8 cellular contexts compared by ENCODE assay signal in the genomic region with DNA sequence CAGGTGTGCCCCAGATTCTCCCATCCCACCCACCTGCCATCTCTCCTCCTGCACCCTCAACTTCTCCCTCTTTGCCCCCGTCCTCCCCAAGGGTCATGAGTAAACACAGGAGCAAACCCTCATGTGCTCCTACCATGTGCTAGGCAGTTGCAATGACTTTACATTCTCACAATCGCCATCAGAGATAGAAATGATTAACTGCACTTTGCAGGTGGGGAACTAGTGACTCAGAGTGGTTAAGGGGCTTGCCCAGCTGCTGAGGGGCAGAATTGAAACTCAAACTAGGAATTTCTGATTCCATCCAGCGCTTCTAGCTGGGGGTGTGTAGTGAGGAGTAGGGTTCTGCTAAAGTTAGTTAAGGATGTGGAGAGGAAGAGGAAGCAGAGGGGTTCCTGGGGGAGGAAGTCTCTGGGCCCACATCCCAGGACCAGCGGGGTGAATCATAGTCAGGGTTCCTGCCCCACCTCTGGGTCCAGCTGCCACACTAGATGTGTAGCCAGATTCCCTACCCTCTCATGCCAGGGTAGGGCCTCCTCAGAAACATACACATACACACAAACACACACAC. TPM values are rescaled to one million over a fixed set of nuclear protein-coding genes. Genes with fewer than 3 reads are reported as not detected.
DNase-seq lines count a peak whose midpoint lies in the region; ATAC-seq, FAIRE-seq and TF ChIP-seq lines count a peak whose summit lies in the region.

No MANE protein-coding gene starts in this region.

- no peaks in the 10 kb centered on the region for H3K9me2 ChIP-seq in Loucy (replicated peaks; ENCODE audit: low read depth, low read length)

- BruUV-seq in K562 (replicated peaks; lab: Mats Ljungman, UMichigan): no TSS peak

- intact Hi-C loops in K562 (cut with micrococcal nuclease): no loop called here

- DNase-seq in GM12892 (ENCODE audit: insufficient read length): no peak
- DNase-seq in K562 (ENCODE audit: extremely low read depth in 1 of 4, low spot score in 3 of 4): no peak
- DNase-seq in stimulated activated CD4-positive, alpha-beta T cell treated with anti-CD3 and anti-CD28 coated beads, Interleukin-2, amount 100 ng/mL, for 24 hours: peak; percentile 51 to 54
- no peak for DNase-seq in NCI-H345 (lab: John Stamatoyannopoulos, UW)
- no peak for DNase-seq in NCI-H2196 treated with DMSO at 0.1 percent for 48 hours (lab: John Stamatoyannopoulos, UW; ENCODE audit: unreplicated experiment)
- no peak for DNase-seq in OCI-M2 (lab: John Stamatoyannopoulos, UW; ENCODE audit: unreplicated experiment)

- H4K20me1 ChIP-seq in Loucy (ENCODE audit: insufficient read depth, low read length, poor library complexity, severe bottlenecking) (peaks cover 47% of the 10 kb centered on the region), K562 (replicated peaks; ENCODE audit: control insufficient read depth, insufficient read depth, low read length) (no peaks in the 10 kb centered on the region)

- WGBS in K562 (ENCODE audit: insufficient coverage, low coverage, missing lambda C conversion rate): 39% methylated on average over 4 of the region's 4 CpGs

- H3K4me2 ChIP-seq in Loucy (ENCODE audit: low read depth, low read length, poor library complexity, severe bottlenecking) (peak overlapping the region; percentile 20), K562 (ENCODE audit: insufficient read depth, low read length) (no peak overlapping the region)

- TF ChIP-seq CTCF in Loucy (conservative IDR thresholded peaks at IDR 0.05; ENCODE audit: low read length) (no peak), K562 (IDR thresholded peaks at IDR 0.05 in 2 of 3, conservative IDR thresholded peaks at IDR 0.05 in 1 of 3; ENCODE audit: insufficient read depth in 2 of 3, low read depth in 1 of 3, low read length in 3 of 3) (no peak)

- in situ Hi-C loops in K562 (cut with MboI): no loop called here

- H3K36me3 ChIP-seq in Loucy (ENCODE audit: insufficient read depth, low read length): peaks cover 66% of the 10 kb centered on the region; the same call in 1 of the 2 replicates
- H3K36me3 ChIP-seq in K562 (ENCODE audit: control insufficient read depth, insufficient read depth, low read length): peaks cover 63% of the 10 kb centered on the region

- H3K9ac ChIP-seq in Loucy (ENCODE audit: low read depth, low read length, poor library complexity, severe bottlenecking) (no peak overlapping the region), K562 (ENCODE audit: insufficient read depth in 1 of 2, low read depth in 2 of 2, low read length in 2 of 2) (peak overlapping the region in 1 of 2 experiments; percentile 10; a peak in 1 of 4 replicates)

- H3K4me3 ChIP-seq in Loucy (ENCODE audit: low read length, poor library complexity, severe bottlenecking): no peak overlapping the region
- no peak overlapping the region for H3K4me3 ChIP-seq in K562

- no peak for TF ChIP-seq EP300 in K562 (IDR thresholded peaks at IDR 0.05; ENCODE audit: low read length)

- no peak for TF ChIP-seq RAD21 in K562 (CRISPR knock-in tag; conservative IDR thresholded peaks at IDR 0.05 in 1 of 2, IDR thresholded peaks at IDR 0.05 in 1 of 2)

- H2AFZ ChIP-seq in Loucy (ENCODE audit: low read length) (no peak overlapping the region), K562 (ENCODE audit: low read depth, low read length) (no peak overlapping the region)

- H3K27ac ChIP-seq in K562 (ENCODE audit: extremely low read depth, low read depth, low read length): no peak overlapping the region

- H3K9me3 ChIP-seq in Loucy (ENCODE audit: insufficient read depth, low read depth, low read length) (no peaks in the 10 kb centered on the region), K562 (replicated peaks; ENCODE audit: control insufficient read depth, insufficient read depth, low read depth, low read length) (no peaks in the 10 kb centered on the region)

- no peaks in the 10 kb centered on the region for H3F3A ChIP-seq in Loucy (ENCODE audit: low read depth)

- CTCF ChIA-PET in K562 (lab: Yijun Ruan, JAX; ENCODE audit: low intra/inter-chr PET ratio): no interaction called here

- TF ChIP-seq POLR2A in GM12892 (IDR thresholded peaks at IDR 0.05; ENCODE audit: low read depth, low read length): peak; percentile 66
- peak; percentile 59 for TF ChIP-seq POLR2A in K562 (conservative IDR thresholded peaks at IDR 0.05)

- H3K4me1 ChIP-seq in Loucy (ENCODE audit: insufficient read depth, low read length, poor library complexity, severe bottlenecking) (peaks cover 19% of the 10 kb centered on the region), K562 (replicated peaks in 1 of 2; ENCODE audit: control insufficient read depth in 2 of 2, insufficient read depth in 2 of 2, low read length in 2 of 2) (peaks cover 15 to 26% of the 10 kb centered on the region in 2 experiments; a peak in 4 of 5 replicates)

- ATAC-seq in GM21576 (IDR thresholded peaks at IDR 0.05; ENCODE audit: unreplicated experiment) (peak; percentile 65), K562 (peak; percentile 11)

- FAIRE-seq in GM12892 (lab: Jason Lieb, UNC): peak; percentile 87
- FAIRE-seq in K562 (lab: Jason Lieb, UNC): no peak

- H3K9me1 ChIP-seq in K562 (ENCODE audit: control insufficient read depth, insufficient read depth, low read length): no peaks in the 10 kb centered on the region

- POLR2A ChIA-PET in K562 (lab: Yijun Ruan, JAX): interaction anchor here (1.5 kb wide), 5 partner anchors 9 to 21 kb away, joined by 3 to 8 read pairs (median 4); no protein-coding TSS in a partner anchor

- peaks cover 12% of the 10 kb centered on the region; the same call in 1 of the 2 replicates for H3K79me2 ChIP-seq in Loucy (ENCODE audit: insufficient read depth, low read length)
- H3K79me2 ChIP-seq in K562 (ENCODE audit: control insufficient read depth, insufficient read depth, low read length): no peaks in the 10 kb centered on the region

- H3K27me3 ChIP-seq in Loucy (ENCODE audit: insufficient read depth, low read length, poor library complexity, severe bottlenecking) (peaks cover 4% of the 10 kb centered on the region), K562 (ENCODE audit: control insufficient read depth in 2 of 2, insufficient read depth in 2 of 2, low read length in 2 of 2) (no peaks in the 10 kb centered on the region; a peak in 1 of 5 replicates)

RNA-seq across cellular contexts. Expression of a gene that starts 16.0 kb away (rescaled TPM):
- 0.70 TPM for polyA plus RNA-seq in GM12892 (2012; ENCODE audit: missing spikeins)
- 1.2 and 1.9 TPM in 2 replicates for total RNA-seq in K562 (2011; cell fraction: chromatin; rRNA removed; ENCODE audit: low replicate concordance)
- total RNA-seq in K562 (2011; cell fraction: nucleolus; rRNA removed): 0.50 and 0.92 TPM in 2 replicates
- 1.4 and 1.8 TPM in 2 replicates for total RNA-seq in K562 (2011; cell fraction: nucleoplasm; rRNA removed)
- total RNA-seq in K562 (2014; rRNA removed): 18.5 and 33.0 TPM in 2 replicates
- 23.6 and 29.8 TPM in 2 replicates for total RNA-seq in K562 (2014; rRNA removed; fragmentation: Illumina TruSeq; extraction: Trizol)
- 44.8 and 50.1 TPM in 2 replicates for total RNA-seq in K562 (2015; rRNA removed; fragmentation: Illumina TruSeq; extraction: Trizol)
- 16.4 and 30.5 TPM in 2 replicates for total RNA-seq in K562 (2021)
- polyA plus RNA-seq in K562 (2011; rRNA removed): 1.8 and 7.2 TPM in 2 replicates
- polyA plus RNA-seq in K562 (2011; cell fraction: cytosol; rRNA removed): 2.2 and 5.4 TPM in 2 replicates
- 1.0 and 2.0 TPM in 2 replicates for polyA plus RNA-seq in K562 (2011; cell fraction: nucleus; rRNA removed)
- polyA plus RNA-seq in K562 (2012): 39.0 and 49.3 TPM in 2 replicates
- 23.3 and 24.4 TPM in 2 replicates for polyA plus RNA-seq in K562 (2014; fragmentation: Illumina TruSeq; extraction: Trizol)
- 10 to 100 TPM; 42.9 to 78.0 TPM for polyA plus RNA-seq in K562 (2014; fragmentation: Nextera tagmentation; extraction: Ambion mirVana)
- polyA plus RNA-seq in K562 (2014; rRNA removed): 26.6 and 31.8 TPM in 2 replicates
- 0.21 and 1.1 TPM in 2 replicates for polyA minus RNA-seq in K562 (2011; rRNA and poly(A)+ RNA removed)
- polyA minus RNA-seq in K562 (2011; cell fraction: cytosol; rRNA and poly(A)+ RNA removed): not detected in 2 replicates
- polyA minus RNA-seq in K562 (2011; cell fraction: nucleus; rRNA and poly(A)+ RNA removed): 0.56 TPM in 1 of 2 replicates, not detected in the other

RNA-seq across cellular contexts. Expression of a gene that starts 20.5 kb away (rescaled TPM):
- polyA plus RNA-seq in GM12892 (2012; ENCODE audit: missing spikeins): 99.6 TPM
- total RNA-seq in K562 (2011; cell fraction: chromatin; rRNA removed; ENCODE audit: low replicate concordance): 241 and 427 TPM in 2 replicates
- total RNA-seq in K562 (2011; cell fraction: nucleolus; rRNA removed): 393 and 402 TPM in 2 replicates
- 340 and 369 TPM in 2 replicates for total RNA-seq in K562 (2011; cell fraction: nucleoplasm; rRNA removed)
- total RNA-seq in K562 (2014; rRNA removed): 98.9 and 141 TPM in 2 replicates
- total RNA-seq in K562 (2014; rRNA removed; fragmentation: Illumina TruSeq; extraction: Trizol): 120 and 132 TPM in 2 replicates
- 135 and 143 TPM in 2 replicates for total RNA-seq in K562 (2015; rRNA removed; fragmentation: Illumina TruSeq; extraction: Trizol)
- total RNA-seq in K562 (2021): 254 and 257 TPM in 2 replicates
- polyA plus RNA-seq in K562 (2011; rRNA removed): 141 and 235 TPM in 2 replicates
- 358 and 452 TPM in 2 replicates for polyA plus RNA-seq in K562 (2011; cell fraction: cytosol; rRNA removed)
- 327 and 364 TPM in 2 replicates for polyA plus RNA-seq in K562 (2011; cell fraction: nucleus; rRNA removed)
- 192 and 193 TPM in 2 replicates for polyA plus RNA-seq in K562 (2012)
- polyA plus RNA-seq in K562 (2014; fragmentation: Illumina TruSeq; extraction: Trizol): 244 and 281 TPM in 2 replicates
- polyA plus RNA-seq in K562 (2014; fragmentation: Nextera tagmentation; extraction: Ambion mirVana): 100 to 1,000 TPM in 1 of 2 experiments, 10 to 100 TPM in 1; 63.7 to 216 TPM
- 139 and 160 TPM in 2 replicates for polyA plus RNA-seq in K562 (2014; rRNA removed)
- polyA minus RNA-seq in K562 (2011; rRNA and poly(A)+ RNA removed): 162 and 237 TPM in 2 replicates
- 86.6 and 143 TPM in 2 replicates for polyA minus RNA-seq in K562 (2011; cell fraction: cytosol; rRNA and poly(A)+ RNA removed)
- 116 and 125 TPM in 2 replicates for polyA minus RNA-seq in K562 (2011; cell fraction: nucleus; rRNA and poly(A)+ RNA removed)

RNA-seq across cellular contexts. Expression of a gene that starts 25.5 kb away (rescaled TPM):
- polyA plus RNA-seq in GM12892 (2012; ENCODE audit: missing spikeins): not detected
- total RNA-seq in K562 (2011; cell fraction: chromatin; rRNA removed; ENCODE audit: low replicate concordance): not detected in 2 replicates
- not detected in 2 replicates for total RNA-seq in K562 (2011; cell fraction: nucleolus; rRNA removed)
- not detected in 2 replicates for total RNA-seq in K562 (2011; cell fraction: nucleoplasm; rRNA removed)
- not detected in 2 replicates for total RNA-seq in K562 (2014; rRNA removed)
- not detected in 2 replicates for total RNA-seq in K562 (2014; rRNA removed; fragmentation: Illumina TruSeq; extraction: Trizol)
- 0.18 TPM in 1 of 2 replicates, not detected in the other for total RNA-seq in K562 (2015; rRNA removed; fragmentation: Illumina TruSeq; extraction: Trizol)
- not detected in 2 replicates for total RNA-seq in K562 (2021)
- polyA plus RNA-seq in K562 (2011; rRNA removed): not detected in 2 replicates
- 0.07 TPM in 1 of 2 replicates, not detected in the other for polyA plus RNA-seq in K562 (2011; cell fraction: cytosol; rRNA removed)
- polyA plus RNA-seq in K562 (2011; cell fraction: nucleus; rRNA removed): not detected in 2 replicates
- polyA plus RNA-seq in K562 (2012): not detected in 2 replicates
- not detected in 2 replicates for polyA plus RNA-seq in K562 (2014; fragmentation: Illumina TruSeq; extraction: Trizol)
- under 1 TPM; 0.38 to 0.55 TPM for polyA plus RNA-seq in K562 (2014; fragmentation: Nextera tagmentation; extraction: Ambion mirVana)
- polyA plus RNA-seq in K562 (2014; rRNA removed): not detected in 2 replicates
- not detected in 2 replicates for polyA minus RNA-seq in K562 (2011; rRNA and poly(A)+ RNA removed)
- polyA minus RNA-seq in K562 (2011; cell fraction: cytosol; rRNA and poly(A)+ RNA removed): not detected in 2 replicates
- not detected in 2 replicates for polyA minus RNA-seq in K562 (2011; cell fraction: nucleus; rRNA and poly(A)+ RNA removed)

RNA-seq across cellular contexts. Expression of a gene that starts 53.9 kb away (rescaled TPM):
- polyA plus RNA-seq in GM12892 (2012; ENCODE audit: missing spikeins): not detected
- total RNA-seq in K562 (2011; cell fraction: chromatin; rRNA removed; ENCODE audit: low replicate concordance): not detected in 2 replicates
- total RNA-seq in K562 (2011; cell fraction: nucleolus; rRNA removed): 0.50 and 0.53 TPM in 2 replicates
- 0.46 and 1.2 TPM in 2 replicates for total RNA-seq in K562 (2011; cell fraction: nucleoplasm; rRNA removed)
- total RNA-seq in K562 (2014; rRNA removed) (0.29 TPM in 1 of 2 replicates, not detected in the other), K562 (2014; rRNA removed; fragmentation: Illumina TruSeq; extraction: Trizol) (not detected in 2 replicates), K562 (2015; rRNA removed; fragmentation: Illumina TruSeq; extraction: Trizol) (0.07 TPM in 1 of 2 replicates, not detected in the other), K562 (2021) (1.8 and 1.9 TPM in 2 replicates)
- polyA plus RNA-seq in K562 (2011; rRNA removed) (0.06 and 0.30 TPM in 2 replicates), K562 (2014; fragmentation: Illumina TruSeq; extraction: Trizol) (0.34 and 1.1 TPM in 2 replicates), K562 (2014; fragmentation: Nextera tagmentation; extraction: Ambion mirVana) (not detected), K562 (2014; rRNA removed) (0.69 and 0.82 TPM in 2 replicates)
- 0.07 and 0.21 TPM in 2 replicates for polyA plus RNA-seq in K562 (2011; cell fraction: cytosol; rRNA removed)
- 0.25 and 0.47 TPM in 2 replicates for polyA plus RNA-seq in K562 (2011; cell fraction: nucleus; rRNA removed)
- polyA plus RNA-seq in K562 (2012): 1.5 and 5.3 TPM in 2 replicates
- polyA minus RNA-seq in K562 (2011; rRNA and poly(A)+ RNA removed): not detected in 2 replicates
- not detected in 2 replicates for polyA minus RNA-seq in K562 (2011; cell fraction: cytosol; rRNA and poly(A)+ RNA removed)
- 0.54 TPM in 1 of 2 replicates, not detected in the other for polyA minus RNA-seq in K562 (2011; cell fraction: nucleus; rRNA and poly(A)+ RNA removed)

Comparison
In these comparisons a context has a peak if more than half of its experiments do, and no peak if none do; other contexts are left out.
1. DNase-seq: peak in stimulated activated CD4-positive, alpha-beta T cell treated with anti-CD3 and anti-CD28 coated beads, Interleukin-2, amount 100 ng/mL, for 24 hours (2 of 2); none in GM12892 (single experiment), K562 (0 of 4), NCI-H345 (single experiment), NCI-H2196 treated with DMSO at 0.1 percent for 48 hours (single experiment) and OCI-M2 (single experiment).